ENCODE assay signal across 1 cellular context in the genomic region with DNA sequence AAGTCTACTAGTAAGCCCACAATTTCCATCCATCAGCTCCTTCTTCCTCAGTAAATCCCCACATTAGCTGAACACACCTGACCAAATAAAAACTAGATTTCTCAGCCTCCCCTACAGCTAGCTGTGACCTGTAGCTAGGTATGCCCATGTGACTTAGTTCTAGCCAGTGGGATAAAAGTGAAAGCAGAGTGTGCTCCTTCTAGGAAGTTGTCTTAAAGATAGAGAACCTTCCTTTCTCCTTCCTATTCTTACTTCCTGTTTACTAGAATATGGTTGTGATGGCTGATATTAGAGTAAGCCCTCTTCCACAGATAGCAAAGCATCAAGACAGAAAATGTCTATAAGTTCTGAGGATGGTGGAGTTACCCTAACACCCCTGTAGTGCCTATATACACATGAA.
A peak's percentile ranks its signal among the peaks of the same experiment; 100 is the strongest.
TF ChIP-seq lines count a peak whose summit lies in the region.

No MANE protein-coding gene starts in this region.

TF ChIP-seq in K562, 482 proteins besides CTCF, POLR2A, EP300 and RAD21 (continued from another document):
- TF ChIP-seq, protein P1, sequence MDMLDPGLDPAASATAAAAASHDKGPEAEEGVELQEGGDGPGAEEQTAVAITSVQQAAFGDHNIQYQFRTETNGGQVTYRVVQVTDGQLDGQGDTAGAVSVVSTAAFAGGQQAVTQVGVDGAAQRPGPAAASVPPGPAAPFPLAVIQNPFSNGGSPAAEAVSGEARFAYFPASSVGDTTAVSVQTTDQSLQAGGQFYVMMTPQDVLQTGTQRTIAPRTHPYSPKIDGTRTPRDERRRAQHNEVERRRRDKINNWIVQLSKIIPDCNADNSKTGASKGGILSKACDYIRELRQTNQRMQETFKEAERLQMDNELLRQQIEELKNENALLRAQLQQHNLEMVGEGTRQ (CRISPR knock-in tag; IDR thresholded peaks at IDR 0.05), result peak; percentile 86
- TF ChIP-seq EP400 (IDR thresholded peaks at IDR 0.05), result no peak
- TF ChIP-seq ZNF766 (CRISPR knock-in tag; conservative IDR thresholded peaks at IDR 0.05), result peak; percentile 49; the same call in 1 of the 2 replicates
- no peak for TF ChIP-seq ZNF551 (CRISPR knock-in tag; IDR thresholded peaks at IDR 0.05)
- TF ChIP-seq, protein P2, sequence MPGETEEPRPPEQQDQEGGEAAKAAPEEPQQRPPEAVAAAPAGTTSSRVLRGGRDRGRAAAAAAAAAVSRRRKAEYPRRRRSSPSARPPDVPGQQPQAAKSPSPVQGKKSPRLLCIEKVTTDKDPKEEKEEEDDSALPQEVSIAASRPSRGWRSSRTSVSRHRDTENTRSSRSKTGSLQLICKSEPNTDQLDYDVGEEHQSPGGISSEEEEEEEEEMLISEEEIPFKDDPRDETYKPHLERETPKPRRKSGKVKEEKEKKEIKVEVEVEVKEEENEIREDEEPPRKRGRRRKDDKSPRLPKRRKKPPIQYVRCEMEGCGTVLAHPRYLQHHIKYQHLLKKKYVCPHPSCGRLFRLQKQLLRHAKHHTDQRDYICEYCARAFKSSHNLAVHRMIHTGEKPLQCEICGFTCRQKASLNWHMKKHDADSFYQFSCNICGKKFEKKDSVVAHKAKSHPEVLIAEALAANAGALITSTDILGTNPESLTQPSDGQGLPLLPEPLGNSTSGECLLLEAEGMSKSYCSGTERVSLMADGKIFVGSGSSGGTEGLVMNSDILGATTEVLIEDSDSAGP (CRISPR knock-in tag; IDR thresholded peaks at IDR 0.05), result 0 out of 2 replicates have a peak, but pooled peaks have one; percentile 16
- TF ChIP-seq ETV1 (tag; conservative IDR thresholded peaks at IDR 0.05; ENCODE audit: low read depth), result peak; percentile 63
- 0 out of 2 replicates have a peak, but pooled peaks have one; percentile 9 for TF ChIP-seq CTBP1 (IDR thresholded peaks at IDR 0.05; ENCODE audit: borderline replicate concordance)
- no peak for TF ChIP-seq NR2C1 (IDR thresholded peaks at IDR 0.05)
- TF ChIP-seq NR2C1 (tag; IDR thresholded peaks at IDR 0.05), result peak; percentile 12; the same call in 1 of the 2 replicates
- peak; percentile 87 for TF ChIP-seq RAD51 (IDR thresholded peaks at IDR 0.05; ENCODE audit: borderline replicate concordance, low read depth)
- TF ChIP-seq CBFA2T2 (conservative IDR thresholded peaks at IDR 0.05), result 0 out of 2 replicates have a peak, but pooled peaks have one; percentile 10
- peak in 1 of 2 experiments; percentile 26; a peak in 1 of 4 replicates for TF ChIP-seq SRF (CRISPR knock-in tag; IDR thresholded peaks at IDR 0.05)
- TF ChIP-seq CSDE1 (IDR thresholded peaks at IDR 0.05), result no peak
- TF ChIP-seq, protein P3, sequence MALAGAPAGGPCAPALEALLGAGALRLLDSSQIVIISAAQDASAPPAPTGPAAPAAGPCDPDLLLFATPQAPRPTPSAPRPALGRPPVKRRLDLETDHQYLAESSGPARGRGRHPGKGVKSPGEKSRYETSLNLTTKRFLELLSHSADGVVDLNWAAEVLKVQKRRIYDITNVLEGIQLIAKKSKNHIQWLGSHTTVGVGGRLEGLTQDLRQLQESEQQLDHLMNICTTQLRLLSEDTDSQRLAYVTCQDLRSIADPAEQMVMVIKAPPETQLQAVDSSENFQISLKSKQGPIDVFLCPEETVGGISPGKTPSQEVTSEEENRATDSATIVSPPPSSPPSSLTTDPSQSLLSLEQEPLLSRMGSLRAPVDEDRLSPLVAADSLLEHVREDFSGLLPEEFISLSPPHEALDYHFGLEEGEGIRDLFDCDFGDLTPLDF (CRISPR knock-in tag; IDR thresholded peaks at IDR 0.05), result no peak
- no peak for TF ChIP-seq FOXA1 (IDR thresholded peaks at IDR 0.05; ENCODE audit: borderline replicate concordance)
- no peak for TF ChIP-seq HLTF (IDR thresholded peaks at IDR 0.05)
- TF ChIP-seq POLR2B (IDR thresholded peaks at IDR 0.05; ENCODE audit: low read depth, partially characterized antibody), result no peak
- TF ChIP-seq HDAC6 (IDR thresholded peaks at IDR 0.05; ENCODE audit: low read depth, low read length), result no peak
- peak; percentile 51 to 78; a peak in 2 of 4 replicates for TF ChIP-seq ETV6 (IDR thresholded peaks at IDR 0.05; ENCODE audit: borderline replicate concordance in 1 of 2, low read depth in 2 of 2, low read length in 1 of 2)
- TF ChIP-seq ETV6 (CRISPR knock-in tag; IDR thresholded peaks at IDR 0.05; ENCODE audit: borderline replicate concordance), result no peak
- TF ChIP-seq SRSF1 (IDR thresholded peaks at IDR 0.05; ENCODE audit: low read depth, low read length), result no peak
- TF ChIP-seq GABPA (tag; conservative IDR thresholded peaks at IDR 0.05; ENCODE audit: low read depth), result peak; percentile 66
- TF ChIP-seq, protein P4, sequence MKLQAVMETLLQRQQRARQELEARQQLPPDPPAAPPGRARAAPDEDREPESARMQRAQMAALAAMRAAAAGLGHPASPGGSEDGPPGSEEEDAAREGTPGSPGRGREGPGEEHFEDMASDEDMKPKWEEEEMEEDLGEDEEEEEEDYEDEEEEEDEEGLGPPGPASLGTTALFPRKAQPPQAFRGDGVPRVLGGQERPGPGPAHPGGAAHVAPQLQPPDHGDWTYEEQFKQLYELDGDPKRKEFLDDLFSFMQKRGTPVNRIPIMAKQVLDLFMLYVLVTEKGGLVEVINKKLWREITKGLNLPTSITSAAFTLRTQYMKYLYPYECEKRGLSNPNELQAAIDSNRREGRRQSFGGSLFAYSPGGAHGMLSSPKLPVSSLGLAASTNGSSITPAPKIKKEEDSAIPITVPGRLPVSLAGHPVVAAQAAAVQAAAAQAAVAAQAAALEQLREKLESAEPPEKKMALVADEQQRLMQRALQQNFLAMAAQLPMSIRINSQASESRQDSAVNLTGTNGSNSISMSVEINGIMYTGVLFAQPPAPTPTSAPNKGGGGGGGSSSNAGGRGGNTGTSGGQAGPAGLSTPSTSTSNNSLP (IDR thresholded peaks at IDR 0.05; ENCODE audit: borderline replicate concordance, low read depth, low read length), result no peak
- TF ChIP-seq TEAD2 (tag; IDR thresholded peaks at IDR 0.05), result 0 out of 2 replicates have a peak, but pooled peaks have one; percentile 38
- no peak for TF ChIP-seq RB1 (IDR thresholded peaks at IDR 0.05; ENCODE audit: low read depth)
- no peak for TF ChIP-seq MTF1 (CRISPR knock-in tag; IDR thresholded peaks at IDR 0.05; ENCODE audit: borderline replicate concordance)
- TF ChIP-seq NFXL1 (CRISPR knock-in tag; IDR thresholded peaks at IDR 0.05), result no peak
- peak; percentile 86 for TF ChIP-seq ELF1 (tag; IDR thresholded peaks at IDR 0.05)
- TF ChIP-seq YBX1 (IDR thresholded peaks at IDR 0.05), result no peak
- TF ChIP-seq ZNF146 (CRISPR knock-in tag; IDR thresholded peaks at IDR 0.05; ENCODE audit: unreplicated experiment), result no peak
- TF ChIP-seq, protein P5, sequence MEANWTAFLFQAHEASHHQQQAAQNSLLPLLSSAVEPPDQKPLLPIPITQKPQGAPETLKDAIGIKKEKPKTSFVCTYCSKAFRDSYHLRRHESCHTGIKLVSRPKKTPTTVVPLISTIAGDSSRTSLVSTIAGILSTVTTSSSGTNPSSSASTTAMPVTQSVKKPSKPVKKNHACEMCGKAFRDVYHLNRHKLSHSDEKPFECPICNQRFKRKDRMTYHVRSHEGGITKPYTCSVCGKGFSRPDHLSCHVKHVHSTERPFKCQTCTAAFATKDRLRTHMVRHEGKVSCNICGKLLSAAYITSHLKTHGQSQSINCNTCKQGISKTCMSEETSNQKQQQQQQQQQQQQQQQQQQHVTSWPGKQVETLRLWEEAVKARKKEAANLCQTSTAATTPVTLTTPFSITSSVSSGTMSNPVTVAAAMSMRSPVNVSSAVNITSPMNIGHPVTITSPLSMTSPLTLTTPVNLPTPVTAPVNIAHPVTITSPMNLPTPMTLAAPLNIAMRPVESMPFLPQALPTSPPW (CRISPR knock-in tag; IDR thresholded peaks at IDR 0.05), result no peak
- TF ChIP-seq POLR2H (tag; IDR thresholded peaks at IDR 0.05; ENCODE audit: low read depth), result peak; percentile 48; the same call in 1 of the 2 replicates
- TF ChIP-seq RBM22 (IDR thresholded peaks at IDR 0.05; ENCODE audit: low read depth, low read length, poor library complexity, severe bottlenecking), result no peak
- TF ChIP-seq PHB2 (IDR thresholded peaks at IDR 0.05; ENCODE audit: low read depth), result no peak
- no peak for TF ChIP-seq PHB (CRISPR knock-in tag; IDR thresholded peaks at IDR 0.05)
- TF ChIP-seq ZNF354B (CRISPR knock-in tag; IDR thresholded peaks at IDR 0.05), result no peak
- peak; percentile 34; the same call in 1 of the 2 replicates for TF ChIP-seq ZEB2 (IDR thresholded peaks at IDR 0.05)
- TF ChIP-seq ZNF586 (CRISPR knock-in tag; conservative IDR thresholded peaks at IDR 0.05), result no peak
- no peak for TF ChIP-seq ZNF584 (CRISPR knock-in tag; IDR thresholded peaks at IDR 0.05; ENCODE audit: low read depth)
- 0 out of 2 replicates have a peak, but pooled peaks have one; percentile 8 for TF ChIP-seq ELF2 (CRISPR knock-in tag; IDR thresholded peaks at IDR 0.05)
- TF ChIP-seq, protein P6, sequence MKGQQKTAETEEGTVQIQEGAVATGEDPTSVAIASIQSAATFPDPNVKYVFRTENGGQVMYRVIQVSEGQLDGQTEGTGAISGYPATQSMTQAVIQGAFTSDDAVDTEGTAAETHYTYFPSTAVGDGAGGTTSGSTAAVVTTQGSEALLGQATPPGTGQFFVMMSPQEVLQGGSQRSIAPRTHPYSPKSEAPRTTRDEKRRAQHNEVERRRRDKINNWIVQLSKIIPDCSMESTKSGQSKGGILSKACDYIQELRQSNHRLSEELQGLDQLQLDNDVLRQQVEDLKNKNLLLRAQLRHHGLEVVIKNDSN (CRISPR knock-in tag; IDR thresholded peaks at IDR 0.05), result peak; percentile 81
- TF ChIP-seq, protein P7, sequence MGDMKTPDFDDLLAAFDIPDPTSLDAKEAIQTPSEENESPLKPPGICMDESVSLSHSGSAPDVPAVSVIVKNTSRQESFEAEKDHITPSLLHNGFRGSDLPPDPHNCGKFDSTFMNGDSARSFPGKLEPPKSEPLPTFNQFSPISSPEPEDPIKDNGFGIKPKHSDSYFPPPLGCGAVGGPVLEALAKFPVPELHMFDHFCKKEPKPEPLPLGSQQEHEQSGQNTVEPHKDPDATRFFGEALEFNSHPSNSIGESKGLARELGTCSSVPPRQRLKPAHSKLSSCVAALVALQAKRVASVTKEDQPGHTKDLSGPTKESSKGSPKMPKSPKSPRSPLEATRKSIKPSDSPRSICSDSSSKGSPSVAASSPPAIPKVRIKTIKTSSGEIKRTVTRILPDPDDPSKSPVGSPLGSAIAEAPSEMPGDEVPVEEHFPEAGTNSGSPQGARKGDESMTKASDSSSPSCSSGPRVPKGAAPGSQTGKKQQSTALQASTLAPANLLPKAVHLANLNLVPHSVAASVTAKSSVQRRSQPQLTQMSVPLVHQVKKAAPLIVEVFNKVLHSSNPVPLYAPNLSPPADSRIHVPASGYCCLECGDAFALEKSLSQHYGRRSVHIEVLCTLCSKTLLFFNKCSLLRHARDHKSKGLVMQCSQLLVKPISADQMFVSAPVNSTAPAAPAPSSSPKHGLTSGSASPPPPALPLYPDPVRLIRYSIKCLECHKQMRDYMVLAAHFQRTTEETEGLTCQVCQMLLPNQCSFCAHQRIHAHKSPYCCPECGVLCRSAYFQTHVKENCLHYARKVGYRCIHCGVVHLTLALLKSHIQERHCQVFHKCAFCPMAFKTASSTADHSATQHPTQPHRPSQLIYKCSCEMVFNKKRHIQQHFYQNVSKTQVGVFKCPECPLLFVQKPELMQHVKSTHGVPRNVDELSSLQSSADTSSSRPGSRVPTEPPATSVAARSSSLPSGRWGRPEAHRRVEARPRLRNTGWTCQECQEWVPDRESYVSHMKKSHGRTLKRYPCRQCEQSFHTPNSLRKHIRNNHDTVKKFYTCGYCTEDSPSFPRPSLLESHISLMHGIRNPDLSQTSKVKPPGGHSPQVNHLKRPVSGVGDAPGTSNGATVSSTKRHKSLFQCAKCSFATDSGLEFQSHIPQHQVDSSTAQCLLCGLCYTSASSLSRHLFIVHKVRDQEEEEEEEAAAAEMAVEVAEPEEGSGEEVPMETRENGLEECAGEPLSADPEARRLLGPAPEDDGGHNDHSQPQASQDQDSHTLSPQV (IDR thresholded peaks at IDR 0.05), result peak; percentile 39; the same call in 1 of the 2 replicates
- TF ChIP-seq ZKSCAN8 (CRISPR knock-in tag; IDR thresholded peaks at IDR 0.05), result no peak
TF ChIP-seq in K562: peak in this region for 20.
